In genomic region chr3:101865751-101866509, GRCh38 we compare ENCODE assay signal across 3 cellular contexts.
A peak's percentile ranks its signal among the peaks of the same experiment; 100 is the strongest.
TF ChIP-seq lines count a peak whose summit lies in the region.

No MANE protein-coding gene starts in this region.

TF ChIP-seq in Ishikawa, 13 proteins besides CTCF, POLR2A, EP300 and RAD21:
- TF ChIP-seq CREB1 (IDR thresholded peaks at IDR 0.05; ENCODE audit: low read depth) (no peak), TCF12 (IDR thresholded peaks at IDR 0.05; ENCODE audit: low read depth) (no peak), CEBPB (IDR thresholded peaks at IDR 0.05) (peak; percentile 79)
TF ChIP-seq in Ishikawa: peak in this region for 1.

TF ChIP-seq in K562, 482 proteins besides CTCF, POLR2A, EP300 and RAD21:
- peak; percentile 46 for TF ChIP-seq CEBPB (tag; IDR thresholded peaks at IDR 0.05)
- no peak for TF ChIP-seq ZNF57 (CRISPR knock-in tag; IDR thresholded peaks at IDR 0.05)
- no peak for TF ChIP-seq PTRF (tag; IDR thresholded peaks at IDR 0.05)

TF ChIP-seq in HepG2, 621 proteins besides CTCF, POLR2A, EP300 and RAD21:
- TF ChIP-seq FOXC1 (CRISPR knock-in tag; IDR thresholded peaks at IDR 0.05; ENCODE audit: borderline replicate concordance), result no peak
- no peak for TF ChIP-seq ZNF33B (CRISPR knock-in tag; IDR thresholded peaks at IDR 0.05)
- TF ChIP-seq CREM (IDR thresholded peaks at IDR 0.05), result 0 out of 2 replicates have a peak, but pooled peaks have one; percentile 4
- no peak for TF ChIP-seq CREM (CRISPR knock-in tag; IDR thresholded peaks at IDR 0.05)
- peak; percentile 16; the same call in 1 of the 2 replicates for TF ChIP-seq CEBPG (CRISPR knock-in tag; IDR thresholded peaks at IDR 0.05)
- peak; percentile 24; the same call in 1 of the 2 replicates for TF ChIP-seq CEBPB (IDR thresholded peaks at IDR 0.05; ENCODE audit: borderline replicate concordance, low read depth, low read length)
- no peak for TF ChIP-seq FOSL2 (CRISPR knock-in tag; IDR thresholded peaks at IDR 0.05)
